ENCODE assay signal across 1 cellular context in genomic region chr1:115147928-115148327, GRCh38.
TF ChIP-seq lines count a peak whose summit lies in the region.

No MANE protein-coding gene starts in this region.

TF ChIP-seq in K562, 482 proteins besides CTCF, POLR2A, EP300 and RAD21:
- TF ChIP-seq EGR1 (conservative IDR thresholded peaks at IDR 0.05), result 0 out of 2 replicates have a peak, but pooled peaks have one; percentile 11
